In genomic region chr1:115674011-115674410, GRCh38 we compare ENCODE assay signal across 20 cellular contexts. TPM values are rescaled to one million over a fixed set of nuclear protein-coding genes. Genes with fewer than 3 reads are reported as not detected.
DNase-seq lines count a peak whose midpoint lies in the region; TF ChIP-seq lines count a peak whose summit lies in the region.
"Had no signal": no experiment of that assay in that cellular context is flagged by ENCODE, and none has a peak within 500 bp of the region (broad histone marks: within the 10 kb centered on the region; RNA-seq: fewer than 3 reads in every experiment).

No MANE protein-coding gene starts in this region.

- H3K27me3 ChIP-seq in neural progenitor cell, result no peaks in the 10 kb centered on the region
- H3K27me3 ChIP-seq in endodermal cell (ENCODE audit: control insufficient read depth, insufficient read depth, low read length, poor library complexity, severe bottlenecking), result no peaks in the 10 kb centered on the region
- H3K27me3 ChIP-seq in stomach, result no peaks in the 10 kb centered on the region
- H3K27me3 ChIP-seq: Peyer's patch had no signal

- H3K4me1 ChIP-seq in neural progenitor cell, result peaks cover 25% of the 10 kb centered on the region
- peaks cover 23% of the 10 kb centered on the region for H3K4me1 ChIP-seq in endodermal cell (ENCODE audit: control insufficient read depth, insufficient read depth, low read length)
- H3K4me1 ChIP-seq in stomach, result peaks cover 0 to 70% (median 28%) of the 10 kb centered on the region in 4 donors

- no peaks in the 10 kb centered on the region for H3K79me2 ChIP-seq in neural progenitor cell (ENCODE audit: low read depth)

- H3K4me2 ChIP-seq in neural progenitor cell, result no peak overlapping the region
- H3K4me2 ChIP-seq: SK-N-SH had no signal

- H3K36me3 Mint-ChIP-seq in neural progenitor cell, result peaks cover 4% of the 10 kb centered on the region
- peaks cover 60% of the 10 kb centered on the region for H3K36me3 Mint-ChIP-seq in endodermal cell (ENCODE audit: low read depth)
- H3K36me3 Mint-ChIP-seq: T-cell had no signal

- intact Hi-C loops in stomach (cut with DNase I; ENCODE audit: low total_unique reads), result no loop called here

- no peaks in the 10 kb centered on the region for H3K9me3 ChIP-seq in KOPT-K1 (ENCODE audit: insufficient read depth, low read length, poor library complexity, severe bottlenecking)
- no peaks in the 10 kb centered on the region for H3K9me3 ChIP-seq in neural progenitor cell (ENCODE audit: low read depth)
- no peaks in the 10 kb centered on the region for H3K9me3 ChIP-seq in endodermal cell (ENCODE audit: control insufficient read depth, low read length)
- H3K9me3 ChIP-seq in stomach, result no peaks in the 10 kb centered on the region
- H3K9me3 ChIP-seq: Peyer's patch, SK-N-SH had no signal

- no peak overlapping the region for H3K4me3 Mint-ChIP-seq in neural progenitor cell
- H3K4me3 Mint-ChIP-seq in endodermal cell, result no peak overlapping the region
- H3K4me3 Mint-ChIP-seq: B cell; CD4-positive, alpha-beta T cell; HFFc6; T-cell had no signal

- H4K20me1 ChIP-seq in neural progenitor cell (ENCODE audit: low read depth), result peaks cover 17% of the 10 kb centered on the region

- DNase-seq in DMS53 (lab: John Stamatoyannopoulos, UW), result peak; percentile 0
- no peak for DNase-seq in DMS53 treated with DMSO at 0.1 percent for 48 hours (lab: John Stamatoyannopoulos, UW; ENCODE audit: unreplicated experiment)
- DNase-seq in NCI-H524 (lab: John Stamatoyannopoulos, UW), result peak; percentile 77 to 89
- DNase-seq in neural progenitor cell (ENCODE audit: low spot score), result peak; percentile 63
- no peak for DNase-seq in endodermal cell
- DNase-seq in stomach, result no peak
- DNase-seq in NOMO-1 treated with DMSO at 0.1 percent for 48 hours (lab: John Stamatoyannopoulos, UW; ENCODE audit: unreplicated experiment), result no peak
- DNase-seq: CD4-positive, alpha-beta T cell; GF-D8; HFFc6; Karpas-422; NCI-H1105 treated with DMSO at 0.1 percent for 48 hours; NCI-H2081; NCI-H774; Peyer's patch; SK-N-SH; T-cell had no signal

- peak overlapping the region; percentile 30 for H3K27ac Mint-ChIP-seq in neural progenitor cell
- no peak overlapping the region for H3K27ac Mint-ChIP-seq in endodermal cell
- H3K27ac Mint-ChIP-seq: B cell; CD4-positive, alpha-beta T cell; HFFc6; T-cell had no signal

- H3K27me3 Mint-ChIP-seq in neural progenitor cell (ENCODE audit: insufficient read depth, low read depth) (no peaks in the 10 kb centered on the region), endodermal cell (ENCODE audit: insufficient read depth) (no peaks in the 10 kb centered on the region)
- H3K27me3 Mint-ChIP-seq: B cell; CD4-positive, alpha-beta T cell; T-cell had no signal

- peak overlapping the region; percentile 98 for H3K27ac ChIP-seq in KOPT-K1 (ENCODE audit: low read depth, low read length, poor library complexity, severe bottlenecking)
- H3K27ac ChIP-seq in neural progenitor cell, result no peak overlapping the region
- no peak overlapping the region for H3K27ac ChIP-seq in endodermal cell (ENCODE audit: low read depth, low read length)
- H3K27ac ChIP-seq in stomach, result peak overlapping the region in 1 of 5 donors; percentile 40
- H3K27ac ChIP-seq: 22Rv1, Peyer's patch had no signal

- no peak for TF ChIP-seq POLR2A in stomach (IDR thresholded peaks at IDR 0.05)

- 87 to 95% methylated on average over 5 of the region's 5 CpGs for WGBS in endodermal cell (ENCODE audit: insufficient coverage in 1 of 2, insufficient read length in 1 of 2), 2 experiments
- WGBS in stomach, 5 donors, result 85 to 91% (median 90%) methylated on average over 5 of the region's 5 CpGs

- no peak for TF ChIP-seq EP300 in stomach (IDR thresholded peaks at IDR 0.05)

- no peak overlapping the region for H2AFZ ChIP-seq in neural progenitor cell (replicated peaks)

- H3K36me3 ChIP-seq in KOPT-K1 (ENCODE audit: insufficient read depth, low read length), result peaks cover 90% of the 10 kb centered on the region
- no peaks in the 10 kb centered on the region for H3K36me3 ChIP-seq in neural progenitor cell
- H3K36me3 ChIP-seq in endodermal cell (ENCODE audit: control insufficient read depth, insufficient read depth, low read length), result peaks cover 96% of the 10 kb centered on the region
- H3K36me3 ChIP-seq in stomach, result peaks cover 0 to 6% (median 0%) of the 10 kb centered on the region in 4 donors
- H3K36me3 ChIP-seq: Peyer's patch had no signal

- H3K9ac ChIP-seq in neural progenitor cell, result no peak overlapping the region
- H3K9ac ChIP-seq in endodermal cell (ENCODE audit: extremely low read depth, low read length, poor library complexity, severe bottlenecking), result no peak overlapping the region
- H3K9ac ChIP-seq: SK-N-SH had no signal

- TF ChIP-seq CTCF in neural progenitor cell (IDR thresholded peaks at IDR 0.05) (no peak), endodermal cell (conservative IDR thresholded peaks at IDR 0.05) (no peak), stomach (IDR thresholded peaks at IDR 0.05) (no peak)

- H3F3A ChIP-seq in neural progenitor cell (ENCODE audit: low read depth), result peaks cover 4% of the 10 kb centered on the region

- H3K4me1 Mint-ChIP-seq in neural progenitor cell, result peaks cover 38% of the 10 kb centered on the region
- H3K4me1 Mint-ChIP-seq in endodermal cell, result peaks cover 34% of the 10 kb centered on the region

- H3K4me3 ChIP-seq in neural progenitor cell (no peak overlapping the region), endodermal cell (ENCODE audit: low read length) (no peak overlapping the region), stomach (no peak overlapping the region)
- H3K4me3 ChIP-seq: Peyer's patch had no signal

- H3K9me3 Mint-ChIP-seq in neural progenitor cell, result peaks cover 3% of the 10 kb centered on the region
- H3K9me3 Mint-ChIP-seq in endodermal cell, result no peaks in the 10 kb centered on the region
- H3K9me3 Mint-ChIP-seq: CD4-positive, alpha-beta T cell; HFFc6; T-cell had no signal

RNA-seq across cellular contexts. Expression of gene VANGL1, which starts 32.2 kb away (rescaled TPM):
- total RNA-seq in neural progenitor cell (ENCODE audit: low replicate concordance) (8.0 and 8.5 TPM in 2 replicates), endodermal cell (10 to 100 TPM; 47.2 to 66.4 TPM), stomach (1 to 10 TPM; 3.5 to 9.4 (median 7.1) TPM)
- polyA plus RNA-seq in endodermal cell (2013, experiment 1 of 2), result 14.6 TPM
- 16.4 TPM for polyA plus RNA-seq in endodermal cell (2013, experiment 2 of 2)
- polyA plus RNA-seq in stomach, result 1 to 10 TPM; 1.4 to 2.7 (median 2.4) TPM

Comparison
In these comparisons a context has a peak if more than half of its experiments do, and no peak if none do; other contexts are left out.
1. DNase-seq: peak in DMS53 (single experiment), NCI-H524 (2 of 2) and neural progenitor cell (single experiment); none in DMS53 treated with DMSO at 0.1 percent for 48 hours (single experiment), endodermal cell (single experiment), stomach (single experiment) and NOMO-1 treated with DMSO at 0.1 percent for 48 hours (single experiment).